23 cellular contexts compared by ENCODE assay signal in genomic region chr9:77857513-77858298, GRCh38.
DNase-seq lines count a peak whose midpoint lies in the region; ATAC-seq and TF ChIP-seq lines count a peak whose summit lies in the region.
"Had no signal": no experiment of that assay in that cellular context is flagged by ENCODE, and none has a peak within 500 bp of the region (broad histone marks: within the 10 kb centered on the region; RNA-seq: fewer than 3 reads in every experiment).

No MANE protein-coding gene starts in this region.

- no peak overlapping the region for H2AFZ ChIP-seq in DND-41 (ENCODE audit: low read depth, low read length)
- H2AFZ ChIP-seq in IMR-90 (replicated peaks; ENCODE audit: low read length, poor library complexity), result no peak overlapping the region

- H3K36me3 ChIP-seq in DND-41 (ENCODE audit: insufficient read depth, low read length) (peaks cover 10% of the 10 kb centered on the region; the same call in 1 of the 2 replicates), IMR-90 (ENCODE audit: control insufficient read depth, insufficient read depth, low read length) (no peaks in the 10 kb centered on the region; the same call in 1 of the 2 replicates), neutrophil (peaks cover 12% of the 10 kb centered on the region), uterus (no peaks in the 10 kb centered on the region)

- H4K91ac ChIP-seq in IMR-90 (ENCODE audit: insufficient read depth, low read depth, low read length), result peak overlapping the region; percentile 11; the same call in 1 of the 2 replicates

- TF ChIP-seq CTCF in DND-41 (IDR thresholded peaks at IDR 0.05; ENCODE audit: borderline replicate concordance, extremely low read depth, low read length, poor library complexity, severe bottlenecking), result no peak
- no peak for TF ChIP-seq CTCF in IMR-90 (conservative IDR thresholded peaks at IDR 0.05; ENCODE audit: low read depth, low read length)
- TF ChIP-seq CTCF in neutrophil (IDR thresholded peaks at IDR 0.05), result no peak
- TF ChIP-seq CTCF in uterus (IDR thresholded peaks at IDR 0.05), result no peak

- POLR2A ChIA-PET in IMR-90 (lab: Charles Lee; ENCODE audit: unreplicated experiment), result no interaction called here

- H3K4me3 ChIP-seq in DND-41 (ENCODE audit: low read depth in 1 of 2, low read length in 2 of 2) (no peak overlapping the region), IMR-90 (ENCODE audit: insufficient read depth, low read depth, low read length) (no peak overlapping the region), neutrophil (ENCODE audit: low read depth in 1 of 2, low read length in 1 of 2) (no peak overlapping the region), uterus (no peak overlapping the region)
- H3K4me3 ChIP-seq: A549, BLaER1, GM12878 had no signal

- 91% methylated on average over 1 of the region's 3 CpGs; no CpG with 5 or more reads in 1 of the 2 experiments for WGBS in IMR-90 (ENCODE audit: extremely low coverage in 2 of 2, insufficient read length in 1 of 2), 2 experiments

- no peak overlapping the region for H3K4me2 ChIP-seq in DND-41 (ENCODE audit: insufficient read depth, low read length)
- H3K4me2 ChIP-seq in IMR-90 (ENCODE audit: low read depth, low read length), result peak overlapping the region; percentile 35; the same call in 1 of the 2 replicates
- H3K4me2 ChIP-seq: BLaER1 had no signal

- ATAC-seq in DND-41 (ENCODE audit: insufficient read depth, low read depth) (no peak), IMR-90 (ENCODE audit: low read depth) (no peak; the same call in 1 of the 2 replicates)
- ATAC-seq: A549, GM12878, Right ventricle myocardium inferior had no signal

- no peak overlapping the region for H2AK9ac ChIP-seq in IMR-90 (replicated peaks; ENCODE audit: low read depth, low read length, poor library complexity)

- peak overlapping the region; percentile 64; the same call in 1 of the 2 replicates for H4K5ac ChIP-seq in IMR-90 (ENCODE audit: low read depth, low read length)

- H3K27ac ChIP-seq in DND-41 (ENCODE audit: low read length) (0 out of 2 replicates have a peak overlapping the region, but pooled peaks have one; percentile 24), IMR-90 (ENCODE audit: insufficient read depth, low read length) (peak overlapping the region; percentile 96; the same call in 1 of the 2 replicates), caudate nucleus (ENCODE audit: low read depth, low read length) (peak overlapping the region; percentile 22), neutrophil (peak overlapping the region; percentile 43), uterus (no peak overlapping the region)
- H3K27ac ChIP-seq: BLaER1 had no signal

- no peaks in the 10 kb centered on the region for H3K27me3 ChIP-seq in DND-41 (ENCODE audit: insufficient read depth, low read length, poor library complexity)
- H3K27me3 ChIP-seq in IMR-90 (ENCODE audit: control insufficient read depth, insufficient read depth, low read length), result no peaks in the 10 kb centered on the region
- no peaks in the 10 kb centered on the region for H3K27me3 ChIP-seq in neutrophil
- no peaks in the 10 kb centered on the region for H3K27me3 ChIP-seq in uterus
- H3K27me3 ChIP-seq: BLaER1 had no signal

- 0 out of 2 replicates have a peak, but pooled peaks cover 2% of the 10 kb centered on the region for H3K4me1 ChIP-seq in DND-41 (ENCODE audit: insufficient read depth, low read length)
- peaks cover 13% of the 10 kb centered on the region for H3K4me1 ChIP-seq in IMR-90 (ENCODE audit: control insufficient read depth, insufficient read depth, low read length)
- peaks cover 35 to 40% of the 10 kb centered on the region in 2 experiments for H3K4me1 ChIP-seq in neutrophil (ENCODE audit: control insufficient read depth in 1 of 2, insufficient read depth in 1 of 2, low read depth in 1 of 2, low read length in 1 of 2)
- H3K4me1 ChIP-seq in uterus, result no peaks in the 10 kb centered on the region
- H3K4me1 ChIP-seq: BLaER1, Caco-2 had no signal

- dilution Hi-C loops in IMR-90 (cut with HindIII; ENCODE audit: low sequenced_read_pairs, unreplicated experiment), result no loop called here

- H3K9me1 ChIP-seq in IMR-90 (ENCODE audit: insufficient read depth, low read length), result peaks cover 11% of the 10 kb centered on the region

- H4K20me1 ChIP-seq in DND-41 (ENCODE audit: insufficient read depth, low read length) (peaks cover 10% of the 10 kb centered on the region), IMR-90 (ENCODE audit: insufficient read depth, low read length) (peaks cover 10% of the 10 kb centered on the region; the same call in 1 of the 2 replicates)
- H4K20me1 ChIP-seq: BLaER1 had no signal

- H3K79me1 ChIP-seq in IMR-90 (ENCODE audit: low read depth in 1 of 2, low read length in 2 of 2), result peaks cover 9 to 33% of the 10 kb centered on the region in 2 experiments; a peak in 3 of 4 replicates

- H2AK5ac ChIP-seq in IMR-90 (ENCODE audit: low read depth, low read length), result peak overlapping the region; percentile 44; the same call in 1 of the 2 replicates

- intact Hi-C loops in IMR-90 (cut with micrococcal nuclease), result no loop called here
- intact Hi-C loops in uterus (cut with DNase I; ENCODE audit: low total_unique reads), result no loop called here

- no peak for TF ChIP-seq POLR2A in IMR-90 (IDR thresholded peaks at IDR 0.05; ENCODE audit: low read depth, low read length)
- no peak for TF ChIP-seq POLR2A in uterus (IDR thresholded peaks at IDR 0.05)

- peak overlapping the region; percentile 83 for H2BK120ac ChIP-seq in IMR-90 (ENCODE audit: low read depth, low read length)

- H2BK20ac ChIP-seq in IMR-90 (ENCODE audit: low read depth, low read length), result peak overlapping the region; percentile 50; the same call in 1 of the 2 replicates

- TF ChIP-seq RAD21 in IMR-90 (IDR thresholded peaks at IDR 0.05; ENCODE audit: low read length), result no peak

- H3K18ac ChIP-seq in IMR-90 (ENCODE audit: low read depth, low read length), result peak overlapping the region; percentile 82

- H3K4ac ChIP-seq in IMR-90 (ENCODE audit: low read depth, low read length), result peak overlapping the region; percentile 74

- no peak overlapping the region for H3K9ac ChIP-seq in DND-41 (ENCODE audit: low read depth, low read length)
- H3K9ac ChIP-seq in IMR-90 (ENCODE audit: low read depth, low read length), result no peak overlapping the region
- H3K9ac ChIP-seq: BLaER1 had no signal

- CTCF ChIA-PET in IMR-90 (lab: Yijun Ruan, JAX), result no interaction called here

- BruUV-seq in IMR-90 (replicated peaks; lab: Mats Ljungman, UMichigan), result no TSS peak

- 0 out of 3 replicates have a peak overlapping the region, but pooled peaks have one; percentile 4 for H2BK15ac ChIP-seq in IMR-90 (ENCODE audit: low read depth, low read length)

- 0 out of 4 replicates have a peak overlapping the region, but pooled peaks of 1 of the 2 experiments have one; percentile 6 for H4K8ac ChIP-seq in IMR-90 (ENCODE audit: low read depth in 2 of 2, low read length in 2 of 2)

- peak overlapping the region; percentile 81; the same call in 1 of the 2 replicates for H3K14ac ChIP-seq in IMR-90 (replicated peaks; ENCODE audit: low read depth, low read length)

- DNase-seq in DND-41 (no peak), IMR-90 (no peak), caudate nucleus (lab: John Stamatoyannopoulos, UW) (no peak), AG08395 (ENCODE audit: low spot score) (no peak), NCI-H2227 treated with DMSO at 0.1 percent for 48 hours (lab: John Stamatoyannopoulos, UW) (no peak), uterus (no peak)
- DNase-seq: Caco-2; CD4-positive, alpha-beta memory T cell; DMS 273 treated with DMSO at 0.1 percent for 48 hours; DMS79 treated with DMSO at 0.1 percent for 48 hours; GOT3; KBM-7; NCI-H1105 treated with DMSO at 0.1 percent for 48 hours; NCI-H1694; NCI-H2081; NCI-H2171; NCI-H446; NCI-H526 had no signal

- peak overlapping the region; percentile 43 for H2BK5ac ChIP-seq in IMR-90 (ENCODE audit: low read depth, low read length, poor library complexity, severe bottlenecking)

- H3K23ac ChIP-seq in IMR-90 (ENCODE audit: low read depth, low read length), result no peak overlapping the region; the same call in 1 of the 2 replicates

- in situ Hi-C loops in IMR-90 (cut with MboI; ENCODE audit: low sequenced_read_pairs), result no loop called here

- H3K56ac ChIP-seq in IMR-90 (ENCODE audit: extremely low read depth, insufficient read depth, low read length), result no peak overlapping the region

- H3K9me3 ChIP-seq in DND-41 (ENCODE audit: insufficient read depth, low read length, severe bottlenecking) (no peaks in the 10 kb centered on the region), IMR-90 (ENCODE audit: control insufficient read depth, insufficient read depth, low read length) (peaks cover 3% of the 10 kb centered on the region), neutrophil (no peaks in the 10 kb centered on the region), uterus (no peaks in the 10 kb centered on the region)
- H3K9me3 ChIP-seq: Caco-2 had no signal

- H3K79me2 ChIP-seq in DND-41 (ENCODE audit: insufficient read depth, low read length), result peaks cover 77% of the 10 kb centered on the region

TF ChIP-seq in IMR-90, 13 proteins besides CTCF, POLR2A, EP300 and RAD21:
- no peak for TF ChIP-seq MXI1 (IDR thresholded peaks at IDR 0.05; ENCODE audit: borderline replicate concordance, low read depth, low read length)
- no peak for TF ChIP-seq RFX5 (IDR thresholded peaks at IDR 0.05; ENCODE audit: low read depth, low read length)
- TF ChIP-seq MAFK (IDR thresholded peaks at IDR 0.05; ENCODE audit: low read depth, low read length), result no peak
- TF ChIP-seq BHLHE40 (IDR thresholded peaks at IDR 0.05; ENCODE audit: low read depth, low read length), result no peak
- no peak for TF ChIP-seq USF2 (IDR thresholded peaks at IDR 0.05; ENCODE audit: low read depth, low read length)
- TF ChIP-seq SMC3 (IDR thresholded peaks at IDR 0.05; ENCODE audit: low read depth, low read length), result no peak
- TF ChIP-seq FOS (IDR thresholded peaks at IDR 0.05; ENCODE audit: low read depth, low read length), result no peak
- TF ChIP-seq ELK1 (IDR thresholded peaks at IDR 0.05; ENCODE audit: borderline replicate concordance, low read depth, low read length), result no peak
- TF ChIP-seq RCOR1 (IDR thresholded peaks at IDR 0.05; ENCODE audit: insufficient replicate concordance, low read length), result no peak

Comparison
In these comparisons a context has a peak if more than half of its experiments do, and no peak if none do; other contexts are left out.
1. H3K27ac ChIP-seq: peak in DND-41 (single experiment), IMR-90 (single experiment), caudate nucleus (single experiment) and neutrophil (single experiment); none in uterus (0 of 2).